Comparison of ENCODE assay signal across 1 cellular context in the genomic region with DNA sequence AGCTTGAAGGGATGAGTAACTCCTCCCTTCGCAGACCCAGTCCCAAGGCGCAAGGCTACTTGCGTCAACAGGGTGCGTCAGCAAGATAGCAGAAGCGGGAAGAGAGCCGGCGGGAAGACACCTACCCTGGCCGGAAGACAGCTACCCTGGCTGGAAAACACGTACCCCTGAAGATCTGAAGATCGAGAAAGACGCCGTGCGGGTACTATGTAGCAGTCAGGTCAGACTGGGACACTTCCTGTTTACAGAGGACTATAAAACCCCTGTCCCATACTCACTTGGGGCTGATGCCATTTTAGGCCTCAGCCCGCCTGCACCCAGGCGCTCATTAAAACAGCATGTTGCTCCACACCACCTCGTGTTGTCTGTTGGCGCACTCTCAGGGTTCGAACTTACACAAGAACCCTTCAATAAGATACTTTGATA.
TF ChIP-seq lines count a peak whose summit lies in the region.

No MANE protein-coding gene starts in this region.

TF ChIP-seq in K562, 482 proteins besides CTCF, POLR2A, EP300 and RAD21 (continued from another document):
- TF ChIP-seq ASH1L (IDR thresholded peaks at IDR 0.05; ENCODE audit: borderline replicate concordance, low read depth, partially characterized antibody) (no peak), POLR2AphosphoS5 (IDR thresholded peaks at IDR 0.05; ENCODE audit: control insufficient read depth, insufficient read depth, low read depth, low read length) (peak; percentile 47; the same call in 1 of the 2 replicates), PCBP1 (IDR thresholded peaks at IDR 0.05; ENCODE audit: low read depth, low read length, poor library complexity, severe bottlenecking) (no peak), HMGN3 (IDR thresholded peaks at IDR 0.05; ENCODE audit: borderline replicate concordance, extremely low read depth, insufficient read length, low read depth, low read length) (no peak), MAFG (tag; conservative IDR thresholded peaks at IDR 0.05) (no peak)
- TF ChIP-seq, protein P1, sequence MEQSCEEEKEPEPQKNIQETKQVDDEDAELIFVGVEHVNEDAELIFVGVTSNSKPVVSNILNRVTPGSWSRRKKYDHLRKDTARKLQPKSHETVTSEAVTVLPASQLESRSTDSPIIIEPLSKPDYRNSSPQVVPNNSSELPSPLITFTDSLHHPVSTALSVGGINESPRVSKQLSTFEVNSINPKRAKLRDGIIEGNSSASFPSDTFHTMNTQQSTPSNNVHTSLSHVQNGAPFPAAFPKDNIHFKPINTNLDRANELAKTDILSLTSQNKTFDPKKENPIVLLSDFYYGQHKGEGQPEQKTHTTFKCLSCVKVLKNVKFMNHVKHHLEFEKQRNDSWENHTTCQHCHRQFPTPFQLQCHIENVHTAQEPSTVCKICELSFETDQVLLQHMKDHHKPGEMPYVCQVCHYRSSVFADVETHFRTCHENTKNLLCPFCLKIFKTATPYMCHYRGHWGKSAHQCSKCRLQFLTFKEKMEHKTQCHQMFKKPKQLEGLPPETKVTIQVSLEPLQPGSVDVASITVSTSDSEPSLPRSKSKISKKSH (CRISPR knock-in tag; IDR thresholded peaks at IDR 0.05): no peak
- TF ChIP-seq, protein P2, sequence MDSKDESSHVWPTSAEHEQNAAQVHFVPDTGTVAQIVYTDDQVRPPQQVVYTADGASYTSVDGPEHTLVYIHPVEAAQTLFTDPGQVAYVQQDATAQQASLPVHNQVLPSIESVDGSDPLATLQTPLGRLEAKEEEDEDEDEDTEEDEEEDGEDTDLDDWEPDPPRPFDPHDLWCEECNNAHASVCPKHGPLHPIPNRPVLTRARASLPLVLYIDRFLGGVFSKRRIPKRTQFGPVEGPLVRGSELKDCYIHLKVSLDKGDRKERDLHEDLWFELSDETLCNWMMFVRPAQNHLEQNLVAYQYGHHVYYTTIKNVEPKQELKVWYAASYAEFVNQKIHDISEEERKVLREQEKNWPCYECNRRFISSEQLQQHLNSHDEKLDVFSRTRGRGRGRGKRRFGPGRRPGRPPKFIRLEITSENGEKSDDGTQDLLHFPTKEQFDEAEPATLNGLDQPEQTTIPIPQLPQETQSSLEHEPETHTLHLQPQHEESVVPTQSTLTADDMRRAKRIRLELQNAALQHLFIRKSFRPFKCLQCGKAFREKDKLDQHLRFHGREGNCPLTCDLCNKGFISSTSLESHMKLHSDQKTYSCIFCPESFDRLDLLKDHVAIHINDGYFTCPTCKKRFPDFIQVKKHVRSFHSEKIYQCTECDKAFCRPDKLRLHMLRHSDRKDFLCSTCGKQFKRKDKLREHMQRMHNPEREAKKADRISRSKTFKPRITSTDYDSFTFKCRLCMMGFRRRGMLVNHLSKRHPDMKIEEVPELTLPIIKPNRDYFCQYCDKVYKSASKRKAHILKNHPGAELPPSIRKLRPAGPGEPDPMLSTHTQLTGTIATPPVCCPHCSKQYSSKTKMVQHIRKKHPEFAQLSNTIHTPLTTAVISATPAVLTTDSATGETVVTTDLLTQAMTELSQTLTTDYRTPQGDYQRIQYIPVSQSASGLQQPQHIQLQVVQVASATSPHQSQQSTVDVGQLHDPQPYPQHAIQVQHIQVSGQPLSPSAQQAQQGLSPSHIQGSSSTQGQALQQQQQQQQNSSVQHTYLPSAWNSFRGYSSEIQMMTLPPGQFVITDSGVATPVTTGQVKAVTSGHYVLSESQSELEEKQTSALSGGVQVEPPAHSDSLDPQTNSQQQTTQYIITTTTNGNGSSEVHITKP (IDR thresholded peaks at IDR 0.05; ENCODE audit: partially characterized antibody): no peak
